8 cellular contexts compared by ENCODE assay signal in genomic region chr5:98929982-98930355, GRCh38. TPM values are rescaled to one million over a fixed set of nuclear protein-coding genes. Genes with fewer than 3 reads are reported as not detected.
DNase-seq lines count a peak whose midpoint lies in the region; ATAC-seq, FAIRE-seq and TF ChIP-seq lines count a peak whose summit lies in the region.

No MANE protein-coding gene starts in this region.

- H3F3A ChIP-seq in Loucy (ENCODE audit: low read depth): no peaks in the 10 kb centered on the region

- no peaks in the 10 kb centered on the region for H3K9me2 ChIP-seq in Loucy (replicated peaks; ENCODE audit: low read depth, low read length)

- H3K27ac Mint-ChIP-seq in nephron: peak overlapping the region; percentile 99 to 100 (median 100)

- peaks cover 47% of the 10 kb centered on the region for H3K79me2 ChIP-seq in Loucy (ENCODE audit: insufficient read depth, low read length)

- H3K4me2 ChIP-seq in Loucy (ENCODE audit: low read depth, low read length, poor library complexity, severe bottlenecking): peak overlapping the region; percentile 80

- no peak for ATAC-seq in GM19463 (IDR thresholded peaks at IDR 0.05; ENCODE audit: unreplicated experiment)
- ATAC-seq in activated CD4-positive, CD25-positive, alpha-beta regulatory T cell treated with anti-CD3 and anti-CD28 coated beads, Interleukin-2, amount 50 U/mL, for 24 hours: no peak

- peaks cover 37% of the 10 kb centered on the region for H4K20me1 ChIP-seq in Loucy (ENCODE audit: insufficient read depth, low read length, poor library complexity, severe bottlenecking)

- H3K36me3 ChIP-seq in Loucy (ENCODE audit: insufficient read depth, low read length): 0 out of 2 replicates have a peak, but pooled peaks cover 5% of the 10 kb centered on the region

- H3K4me3 ChIP-seq in Loucy (ENCODE audit: low read length, poor library complexity, severe bottlenecking): peak overlapping the region; percentile 89

- peaks cover 21% of the 10 kb centered on the region for H3K4me1 Mint-ChIP-seq in nephron

- no peaks in the 10 kb centered on the region for H3K9me3 ChIP-seq in Loucy (ENCODE audit: insufficient read depth, low read depth, low read length)

- peak overlapping the region; percentile 94 for H3K9ac ChIP-seq in Loucy (ENCODE audit: low read depth, low read length, poor library complexity, severe bottlenecking)

- no peak for TF ChIP-seq CTCF in C4-2B (conservative IDR thresholded peaks at IDR 0.05)
- TF ChIP-seq CTCF in Loucy (conservative IDR thresholded peaks at IDR 0.05; ENCODE audit: low read length): no peak
- no peak for TF ChIP-seq CTCF in nephron (IDR thresholded peaks at IDR 0.05; ENCODE audit: unreplicated experiment in 3 of 3)

- H3K27ac ChIP-seq in C4-2B: peak overlapping the region; percentile 100

- H3K9me3 Mint-ChIP-seq in nephron: no peaks in the 10 kb centered on the region

- H3K27me3 Mint-ChIP-seq in nephron (ENCODE audit: low read depth): no peaks in the 10 kb centered on the region

- H2AFZ ChIP-seq in Loucy (ENCODE audit: low read length): no peak overlapping the region

- H3K27me3 ChIP-seq in Loucy (ENCODE audit: insufficient read depth, low read length, poor library complexity, severe bottlenecking): no peaks in the 10 kb centered on the region

- peak overlapping the region; percentile 92 to 99 (median 95) for H3K4me3 Mint-ChIP-seq in nephron

- no peak for FAIRE-seq in frontal cortex (lab: Jason Lieb, UNC)

- H3K36me3 Mint-ChIP-seq in nephron (ENCODE audit: low read depth): peaks cover 12% of the 10 kb centered on the region

- peaks cover 15% of the 10 kb centered on the region for H3K4me1 ChIP-seq in Loucy (ENCODE audit: insufficient read depth, low read length, poor library complexity, severe bottlenecking)

- DNase-seq in dermis blood vessel endothelial cell (peak; percentile 43), NCI-H1105 treated with DMSO at 0.1 percent for 48 hours (lab: John Stamatoyannopoulos, UW) (no peak), frontal cortex (ENCODE audit: low spot score in 2 of 2) (no peak)

RNA-seq across cellular contexts. Expression of gene CHD1, which starts 1.2 kb away (rescaled TPM):
- 74.4 and 104 TPM in 2 replicates for total RNA-seq in dermis blood vessel endothelial cell
- 63.2 TPM for total RNA-seq in frontal cortex
